In genomic region chr12:127559349-127560040, GRCh38 we compare ENCODE assay signal across 8 cellular contexts.
A peak's percentile ranks its signal among the peaks of the same experiment; 100 is the strongest.
DNase-seq lines count a peak whose midpoint lies in the region; ATAC-seq and TF ChIP-seq lines count a peak whose summit lies in the region.

No MANE protein-coding gene starts in this region.

- TF ChIP-seq CTCF in neural progenitor cell (IDR thresholded peaks at IDR 0.05): peak; percentile 47

- H3K9me3 Mint-ChIP-seq in T-helper 2 cell treated with Interferon-gamma antibody and Interleukin-4, amounts not matched to agents 5 μg/mL and 100 μg/mL, for 36 hours: peaks cover 26% of the 10 kb centered on the region
- H3K9me3 Mint-ChIP-seq in neural progenitor cell: no peaks in the 10 kb centered on the region

- H3K4me3 ChIP-seq in neural progenitor cell: no peak overlapping the region

- peak overlapping the region; percentile 4 for H2AFZ ChIP-seq in neural progenitor cell (replicated peaks)

- H3K27me3 Mint-ChIP-seq in T-helper 2 cell treated with Interferon-gamma antibody and Interleukin-4, amounts not matched to agents 5 μg/mL and 100 μg/mL, for 36 hours (ENCODE audit: low read depth): no peaks in the 10 kb centered on the region
- peaks cover 2% of the 10 kb centered on the region for H3K27me3 Mint-ChIP-seq in neural progenitor cell (ENCODE audit: insufficient read depth, low read depth)

- H3K27me3 ChIP-seq in neural progenitor cell: no peaks in the 10 kb centered on the region

- peak overlapping the region; percentile 80 for H3K4me3 Mint-ChIP-seq in T-helper 2 cell treated with Interferon-gamma antibody and Interleukin-4, amounts not matched to agents 5 μg/mL and 100 μg/mL, for 36 hours
- H3K4me3 Mint-ChIP-seq in neural progenitor cell: no peak overlapping the region

- DNase-seq in COR-L47 (lab: John Stamatoyannopoulos, UW) (peak; percentile 84), NCI-H1092 (lab: John Stamatoyannopoulos, UW) (peak; percentile 96), dedifferentiated amniotic fluid mesenchymal stem cell (ENCODE audit: extremely low spot score) (peak; percentile 65), neural progenitor cell (ENCODE audit: low spot score) (peak; percentile 43), NCI-H446 treated with DMSO at 0.1 percent for 48 hours (lab: John Stamatoyannopoulos, UW) (no peak)
- DNase-seq in T-helper 2 cell treated with Interferon-gamma antibody and Interleukin-4, amounts not matched to agents 5 μg/mL and 100 μg/mL, for 36 hours (ENCODE audit: low spot score): peak; percentile 88

- H4K20me1 ChIP-seq in neural progenitor cell (ENCODE audit: low read depth): no peaks in the 10 kb centered on the region

- H3K4me2 ChIP-seq in neural progenitor cell: no peak overlapping the region

- H3K9ac ChIP-seq in neural progenitor cell: no peak overlapping the region

- H3K9me3 ChIP-seq in neural progenitor cell (ENCODE audit: low read depth): no peaks in the 10 kb centered on the region

- no peak overlapping the region for H3K27ac ChIP-seq in neural progenitor cell

- H3K27ac Mint-ChIP-seq in T-helper 2 cell treated with Interferon-gamma antibody and Interleukin-4, amounts not matched to agents 5 μg/mL and 100 μg/mL, for 36 hours: peak overlapping the region; percentile 99
- H3K27ac Mint-ChIP-seq in neural progenitor cell: no peak overlapping the region

- no peaks in the 10 kb centered on the region for H3K36me3 ChIP-seq in neural progenitor cell

- no peaks in the 10 kb centered on the region for H3K79me2 ChIP-seq in neural progenitor cell (ENCODE audit: low read depth)

- no peaks in the 10 kb centered on the region for H3K4me1 ChIP-seq in neural progenitor cell

- peaks cover 56% of the 10 kb centered on the region for H3K4me1 Mint-ChIP-seq in T-helper 2 cell treated with Interferon-gamma antibody and Interleukin-4, amounts not matched to agents 5 μg/mL and 100 μg/mL, for 36 hours (ENCODE audit: low read depth)
- H3K4me1 Mint-ChIP-seq in neural progenitor cell: no peaks in the 10 kb centered on the region

- ATAC-seq in GM21737 (IDR thresholded peaks at IDR 0.05; ENCODE audit: unreplicated experiment): peak; percentile 75
- no peak for ATAC-seq in GM21515 (IDR thresholded peaks at IDR 0.05; ENCODE audit: unreplicated experiment)

- no peaks in the 10 kb centered on the region for H3F3A ChIP-seq in neural progenitor cell (ENCODE audit: low read depth)

- peaks cover 38% of the 10 kb centered on the region for H3K36me3 Mint-ChIP-seq in T-helper 2 cell treated with Interferon-gamma antibody and Interleukin-4, amounts not matched to agents 5 μg/mL and 100 μg/mL, for 36 hours (ENCODE audit: low read depth)
- no peaks in the 10 kb centered on the region for H3K36me3 Mint-ChIP-seq in neural progenitor cell
